20 cellular contexts compared by ENCODE assay signal in genomic region chr15:80241508-80241907, GRCh38. TPM values are rescaled to one million over a fixed set of nuclear protein-coding genes. Genes with fewer than 3 reads are reported as not detected.
"Had no signal": no experiment of that assay in that cellular context is flagged by ENCODE, and none has a peak within 500 bp of the region (broad histone marks: within the 10 kb centered on the region; RNA-seq: fewer than 3 reads in every experiment).

No MANE protein-coding gene starts in this region.

- H3K4me1 ChIP-seq: gastroesophageal sphincter, prostate gland, upper lobe of left lung had no signal

- H3K4me3 ChIP-seq: gastroesophageal sphincter, heart left ventricle, prostate gland, smooth muscle cell, stomach, upper lobe of left lung had no signal

- H3K4me2 ChIP-seq: smooth muscle cell had no signal

- H3K27me3 ChIP-seq: brain microvascular endothelial cell, upper lobe of left lung had no signal

- ATAC-seq: activated CD4-positive, CD25-positive, alpha-beta regulatory T cell treated with anti-CD3 and anti-CD28 coated beads, Interleukin-2, amount 50 U/mL, for 24 hours; activated T-cell treated with anti-CD3 and anti-CD28 coated beads, Interleukin-2, amount 50 U/mL, for 72 hours; gastroesophageal sphincter; stimulated activated effector memory CD8-positive, alpha-beta T cell treated with anti-CD3 and anti-CD28 coated beads, Interleukin-12 subunit alpha, Interleukin-12 subunit beta, amount 100 ng/mL, for 72 hours had no signal

- H3K27ac ChIP-seq: brain microvascular endothelial cell, gastroesophageal sphincter, heart left ventricle, prostate gland, stomach, upper lobe of left lung had no signal

- H3K36me3 ChIP-seq: brain microvascular endothelial cell, gastroesophageal sphincter, heart left ventricle, prostate gland, stomach, upper lobe of left lung had no signal

- DNase-seq: activated CD4-positive, alpha-beta T cell treated with anti-CD3 and anti-CD28 coated beads, Interleukin-2, amount 50 U/mL, for 1 hour; activated effector memory CD4-positive, alpha-beta T cell treated with anti-CD3 and anti-CD28 coated beads, Interleukin-2, amount 50 U/mL, for 16 hours; activated naive CD4-positive, alpha-beta T cell treated with anti-CD3 and anti-CD28 coated beads, Interleukin-2, amount 50 U/mL, for 16 hours; aorta; brain microvascular endothelial cell; central memory CD4-positive, alpha-beta T cell; stimulated activated CD4-positive, alpha-beta T cell treated with anti-CD3 and anti-CD28 coated beads, Interleukin-4, amount 100 ng/mL, for 1 hour; stomach; T1000; upper lobe of left lung had no signal

- H3K9me3 ChIP-seq: gastroesophageal sphincter, heart left ventricle, prostate gland, stomach, upper lobe of left lung had no signal

RNA-seq across cellular contexts. Expression of gene CTXND1, which starts 10.5 kb away (rescaled TPM):
- total RNA-seq: activated T-cell treated with anti-CD3 and anti-CD28 coated beads, Interleukin-2, amount 50 U/mL, for 72 hours; kidney epithelial cell; mesothelial cell of epicardium; smooth muscle cell; T-helper 1 cell treated with Interleukin-12 subunit alpha and Interleukin-12 subunit beta and Interleukin-4 antibody, amounts not matched to agents 30 ng/mL and 1 ng/mL, for 36 hours had no signal
